Comparison of ENCODE assay signal across 17 cellular contexts in the genomic region with DNA sequence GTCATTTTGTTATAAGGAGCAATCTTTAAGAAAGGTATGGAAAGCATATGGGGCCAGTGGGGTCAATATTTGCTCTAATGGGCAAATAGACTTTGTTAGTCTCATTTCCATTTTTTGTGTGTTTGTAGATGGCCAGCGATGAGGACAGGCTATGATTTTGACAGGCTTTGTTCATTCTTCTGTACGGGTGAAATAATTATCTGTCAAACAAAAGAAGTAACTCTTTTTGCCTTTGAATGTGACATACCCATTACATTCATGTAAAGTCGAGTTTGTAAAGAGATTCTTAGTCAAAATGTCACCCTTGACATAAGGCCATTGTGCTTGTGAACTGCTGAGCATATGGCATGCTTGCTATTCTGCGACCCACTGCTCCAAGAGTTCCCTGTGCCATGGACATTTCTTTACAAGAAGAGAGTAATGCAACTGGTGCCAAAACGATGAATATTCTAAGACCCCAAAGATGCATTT. TPM values are rescaled to one million over a fixed set of nuclear protein-coding genes. Genes with fewer than 3 reads are reported as not detected.
DNase-seq lines count a peak whose midpoint lies in the region; ATAC-seq and TF ChIP-seq lines count a peak whose summit lies in the region.
"Had no signal": no experiment of that assay in that cellular context is flagged by ENCODE, and none has a peak within 500 bp of the region (broad histone marks: within the 10 kb centered on the region; RNA-seq: fewer than 3 reads in every experiment).

No MANE protein-coding gene starts in this region.

- H3K27ac ChIP-seq in Peyer's patch (peak overlapping the region in 3 of 4 donors; percentile 40 to 61 (median 46)), right lobe of liver (peak overlapping the region; percentile 46 to 70 (median 67)), stomach (peak overlapping the region in 4 of 5 donors; percentile 52 to 68 (median 65))
- H3K27ac ChIP-seq: C4-2B, SJCRH30 had no signal

- H3K4me1 ChIP-seq in Peyer's patch (peaks cover 0 to 14% (median 4%) of the 10 kb centered on the region in 4 donors), right lobe of liver (peaks cover 0 to 49% (median 22%) of the 10 kb centered on the region in 4 donors), stomach (peaks cover 1 to 70% (median 46%) of the 10 kb centered on the region in 4 donors)
- H3K4me1 ChIP-seq: SJCRH30 had no signal

- H3K27me3 ChIP-seq in Peyer's patch, result no peaks in the 10 kb centered on the region
- H3K27me3 ChIP-seq in right lobe of liver, result no peaks in the 10 kb centered on the region
- H3K27me3 ChIP-seq in stomach, result no peaks in the 10 kb centered on the region
- H3K27me3 ChIP-seq: MG63, SJCRH30 had no signal

- H3K9me3 ChIP-seq in Peyer's patch (no peaks in the 10 kb centered on the region), right lobe of liver (no peaks in the 10 kb centered on the region), stomach (no peaks in the 10 kb centered on the region)
- H3K9me3 ChIP-seq: MG63, SJCRH30 had no signal

- H3K4me3 ChIP-seq in Peyer's patch (peak overlapping the region in 2 of 4 donors; percentile 5 to 34), right lobe of liver (peak overlapping the region; percentile 22 to 41 (median 36)), stomach (no peak overlapping the region)
- H3K4me3 ChIP-seq: MG63, SJCRH30 had no signal

- in situ Hi-C loops in Caki2 (cut with HindIII; ENCODE audit: low pct_unique_long_range_greater_than_20kb, low sequenced_read_pairs), result no loop called here

- no peak for ATAC-seq in right lobe of liver

- WGBS in right lobe of liver (ENCODE audit: insufficient coverage, low coverage, low lambda C conversion rate, missing lambda C conversion rate), result 43% methylated on average over 5 of the region's 5 CpGs
- 38 to 66% (median 57%) methylated on average over 5 of the region's 5 CpGs for WGBS in stomach, 5 donors

- no peak for TF ChIP-seq POLR2A in Peyer's patch (IDR thresholded peaks at IDR 0.05)
- TF ChIP-seq POLR2A in right lobe of liver (IDR thresholded peaks at IDR 0.05), result no peak
- no peak for TF ChIP-seq POLR2A in stomach (IDR thresholded peaks at IDR 0.05)

- no peak for TF ChIP-seq CTCF in Peyer's patch (IDR thresholded peaks at IDR 0.05)
- no peak for TF ChIP-seq CTCF in right lobe of liver (IDR thresholded peaks at IDR 0.05)
- TF ChIP-seq CTCF in stomach (IDR thresholded peaks at IDR 0.05), result no peak

- no peak for TF ChIP-seq EP300 in stomach (IDR thresholded peaks at IDR 0.05)

- H3K36me3 ChIP-seq in Peyer's patch, result no peaks in the 10 kb centered on the region
- H3K36me3 ChIP-seq in right lobe of liver, result no peaks in the 10 kb centered on the region
- H3K36me3 ChIP-seq in stomach, result no peaks in the 10 kb centered on the region
- H3K36me3 ChIP-seq: MG63, SJCRH30 had no signal

- intact Hi-C loops in right lobe of liver (cut with DNase I), result no loop called here
- intact Hi-C loops in stomach (cut with DNase I; ENCODE audit: low total_unique reads), result no loop called here

- peak; percentile 33 for DNase-seq in Caki2 (ENCODE audit: low read depth)
- DNase-seq in Peyer's patch, result no peak
- no peak for DNase-seq in right lobe of liver
- no peak for DNase-seq in stomach
- no peak for DNase-seq in UCSD-AML1 (lab: John Stamatoyannopoulos, UW; ENCODE audit: unreplicated experiment)
- no peak for DNase-seq in NCI-H1694 (lab: John Stamatoyannopoulos, UW)
- no peak for DNase-seq in activated CD4-positive, alpha-beta T cell treated with anti-CD3 and anti-CD28 coated beads for 48 hours
- DNase-seq: DMS153, EL, Karpas-422, MG63, NCI-H1092, NCI-H1694 treated with DMSO at 0.1 percent for 48 hours, NCI-H2107, NCI-H345, SJCRH30 had no signal

RNA-seq across cellular contexts. Expression of gene JAG1, which starts 38.1 kb away (rescaled TPM):
- total RNA-seq in Caki2 (2014; rRNA removed; shearing (Covaris generic); ENCODE audit: low replicate concordance), result 142 and 148 TPM in 2 replicates
- total RNA-seq in Peyer's patch (10 to 100 TPM; 35.2 to 73.5 (median 65.3) TPM), right lobe of liver (1 to 10 TPM; 3.1 to 8.5 (median 6.7) TPM), stomach (100 to 1,000 TPM in 1 of 5 donors, 10 to 100 TPM in 4; 54.8 to 133 (median 95.0) TPM)
- polyA plus RNA-seq in stomach, result 10 to 100 TPM in 1 of 3 donors, 1 to 10 TPM in 2; 5.2 to 26.3 (median 7.5) TPM

Comparison
In these comparisons a context has a peak if more than half of its experiments do, and no peak if none do; other contexts are left out.
1. H3K4me3 ChIP-seq: peak in right lobe of liver (3 of 3); none in stomach (0 of 4).
2. Peak in every context shown above with its lines, with median percentiles within 50 percentile points of each other: H3K27ac ChIP-seq.